Comparison of ENCODE assay signal across 20 cellular contexts in genomic region chr6:21895591-21895990, GRCh38.
A peak's percentile ranks its signal among the peaks of the same experiment; 100 is the strongest.
DNase-seq lines count a peak whose midpoint lies in the region; ATAC-seq and TF ChIP-seq lines count a peak whose summit lies in the region.
"Had no signal": no experiment of that assay in that cellular context is flagged by ENCODE, and none has a peak within 500 bp of the region (broad histone marks: within the 10 kb centered on the region; RNA-seq: fewer than 3 reads in every experiment).

No MANE protein-coding gene starts in this region.

- H3K27me3 Mint-ChIP-seq in GM23338 (ENCODE audit: insufficient read depth, low read depth, poor library complexity): peaks cover 9% of the 10 kb centered on the region
- no peaks in the 10 kb centered on the region for H3K27me3 Mint-ChIP-seq in nephron progenitor cell (ENCODE audit: low read depth, poor library complexity)

- H3K4me3 ChIP-seq in GM23338: no peak overlapping the region
- no peak overlapping the region for H3K4me3 ChIP-seq in iPS-20b (ENCODE audit: low read length)
- H3K4me3 ChIP-seq in heart left ventricle: no peak overlapping the region
- H3K4me3 ChIP-seq: BLaER1 treated with 17β-estradiol and CSF1 and Interleukin-3, amounts not matched to agents 10 nM and 100 nM; GM12878; HAP-1; K562 had no signal

- ATAC-seq in GM23338: no peak
- ATAC-seq in heart left ventricle: no peak
- ATAC-seq: CD8-positive, alpha-beta T cell; GM12878; K562 had no signal

- H4K20me1 ChIP-seq in GM23338 (replicated peaks; ENCODE audit: insufficient read depth): no peaks in the 10 kb centered on the region
- H4K20me1 ChIP-seq: BLaER1 treated with 17β-estradiol and CSF1 and Interleukin-3, amounts not matched to agents 10 nM and 100 nM had no signal

- H3K27ac Mint-ChIP-seq in GM23338 (peak overlapping the region; percentile 6; the same call in 1 of the 2 replicates), nephron progenitor cell (peak overlapping the region; percentile 1)
- H3K27ac Mint-ChIP-seq: CD8-positive, alpha-beta T cell had no signal

- H3K4me1 ChIP-seq in GM23338 (ENCODE audit: insufficient read depth) (peaks cover 9% of the 10 kb centered on the region), iPS-20b (ENCODE audit: insufficient read depth, low read length) (peaks cover 6% of the 10 kb centered on the region), heart left ventricle (no peaks in the 10 kb centered on the region)
- H3K4me1 ChIP-seq: BLaER1 treated with 17β-estradiol and CSF1 and Interleukin-3, amounts not matched to agents 10 nM and 100 nM; HAP-1 had no signal

- H3K4me3 Mint-ChIP-seq in GM23338 (no peak overlapping the region), nephron progenitor cell (no peak overlapping the region)
- H3K4me3 Mint-ChIP-seq: CD8-positive, alpha-beta T cell had no signal

- H3K36me3 ChIP-seq in GM23338 (ENCODE audit: insufficient read depth): 0 out of 2 replicates have a peak, but pooled peaks cover 2% of the 10 kb centered on the region
- H3K36me3 ChIP-seq in iPS-20b (ENCODE audit: insufficient read depth, low read depth, low read length): no peaks in the 10 kb centered on the region
- H3K36me3 ChIP-seq in heart left ventricle: no peaks in the 10 kb centered on the region
- H3K36me3 ChIP-seq: BLaER1 treated with 17β-estradiol and CSF1 and Interleukin-3, amounts not matched to agents 10 nM and 100 nM; HAP-1 had no signal

- DNase-seq in GM23338 (ENCODE audit: low spot score) (no peak), amniotic epithelial cell (ENCODE audit: low read depth) (peak; percentile 55), nephron progenitor cell (no peak), H4 (ENCODE audit: low spot score) (no peak), heart left ventricle (no peak), DMS153 (lab: John Stamatoyannopoulos, UW) (no peak)
- no peak for DNase-seq in stimulated activated CD4-positive, alpha-beta T cell treated with anti-CD3 and anti-CD28 coated beads, Interleukin-15, amount 100 ng/mL, for 24 hours
- DNase-seq: Calu3; CD8-positive, alpha-beta T cell; DMS53; DND-41; EL; GOT3 had no signal

- H3K9ac ChIP-seq in iPS-20b (ENCODE audit: low read depth, low read length): no peak overlapping the region
- H3K9ac ChIP-seq: BLaER1 treated with 17β-estradiol and CSF1 and Interleukin-3, amounts not matched to agents 10 nM and 100 nM had no signal

- 94 to 98% (median 97%) methylated on average over 7 of the region's 7 CpGs for WGBS in heart left ventricle, 4 donors

- no peak overlapping the region for H3K4me2 ChIP-seq in GM23338
- H3K4me2 ChIP-seq: BLaER1 treated with 17β-estradiol and CSF1 and Interleukin-3, amounts not matched to agents 10 nM and 100 nM had no signal

- H3K4me1 Mint-ChIP-seq in GM23338 (peaks cover 15% of the 10 kb centered on the region), nephron progenitor cell (peaks cover 14% of the 10 kb centered on the region)

- no peak overlapping the region for H3K27ac ChIP-seq in GM23338 (ENCODE audit: low read depth)
- peak overlapping the region; percentile 30 for H3K27ac ChIP-seq in iPS-20b (ENCODE audit: low read length)
- no peak overlapping the region for H3K27ac ChIP-seq in heart left ventricle
- H3K27ac ChIP-seq: 22Rv1; BLaER1 treated with 17β-estradiol and CSF1 and Interleukin-3, amounts not matched to agents 10 nM and 100 nM; HL-60 had no signal

- intact Hi-C loops in heart left ventricle (cut with DNase I): no loop called here

- no peaks in the 10 kb centered on the region for H3K9me2 ChIP-seq in GM23338 (ENCODE audit: insufficient read depth)

- H3K9me3 Mint-ChIP-seq in GM23338 (no peaks in the 10 kb centered on the region), nephron progenitor cell (peaks cover 3% of the 10 kb centered on the region)
- H3K9me3 Mint-ChIP-seq: CD8-positive, alpha-beta T cell had no signal

- H3K9me3 ChIP-seq in iPS-20b (ENCODE audit: insufficient read depth, low read depth, low read length) (no peaks in the 10 kb centered on the region), heart left ventricle (no peaks in the 10 kb centered on the region)
- H3K9me3 ChIP-seq: HAP-1 had no signal

- TF ChIP-seq CTCF in GM23338 (conservative IDR thresholded peaks at IDR 0.05; ENCODE audit: low read depth in 2 of 2) (no peak), nephron progenitor cell (IDR thresholded peaks at IDR 0.05) (no peak), heart left ventricle (IDR thresholded peaks at IDR 0.05) (no peak)

- H3K79me2 ChIP-seq in GM23338 (replicated peaks; ENCODE audit: insufficient read depth): peaks cover 64% of the 10 kb centered on the region

- H2AFZ ChIP-seq in GM23338: no peak overlapping the region

- H3K36me3 Mint-ChIP-seq in GM23338 (ENCODE audit: low read depth) (peaks cover 9% of the 10 kb centered on the region), nephron progenitor cell (ENCODE audit: low read depth) (peaks cover 61% of the 10 kb centered on the region)
- H3K36me3 Mint-ChIP-seq: CD8-positive, alpha-beta T cell had no signal

- no peaks in the 10 kb centered on the region for H3K27me3 ChIP-seq in GM23338 (ENCODE audit: insufficient read depth)
- H3K27me3 ChIP-seq in iPS-20b (ENCODE audit: insufficient read depth, low read length): no peaks in the 10 kb centered on the region
- no peaks in the 10 kb centered on the region for H3K27me3 ChIP-seq in heart left ventricle
- H3K27me3 ChIP-seq: BLaER1 treated with 17β-estradiol and CSF1 and Interleukin-3, amounts not matched to agents 10 nM and 100 nM had no signal

- TF ChIP-seq POLR2A in heart left ventricle (IDR thresholded peaks at IDR 0.05): no peak

- no peaks in the 10 kb centered on the region for H3F3A ChIP-seq in GM23338 (replicated peaks; ENCODE audit: low read depth)

TF ChIP-seq in GM23338, 12 proteins besides CTCF, POLR2A, EP300 and RAD21:
- TF ChIP-seq CREB1 (CRISPR knock-in tag; IDR thresholded peaks at IDR 0.05; ENCODE audit: low read depth): no peak
- TF ChIP-seq, protein P1, sequence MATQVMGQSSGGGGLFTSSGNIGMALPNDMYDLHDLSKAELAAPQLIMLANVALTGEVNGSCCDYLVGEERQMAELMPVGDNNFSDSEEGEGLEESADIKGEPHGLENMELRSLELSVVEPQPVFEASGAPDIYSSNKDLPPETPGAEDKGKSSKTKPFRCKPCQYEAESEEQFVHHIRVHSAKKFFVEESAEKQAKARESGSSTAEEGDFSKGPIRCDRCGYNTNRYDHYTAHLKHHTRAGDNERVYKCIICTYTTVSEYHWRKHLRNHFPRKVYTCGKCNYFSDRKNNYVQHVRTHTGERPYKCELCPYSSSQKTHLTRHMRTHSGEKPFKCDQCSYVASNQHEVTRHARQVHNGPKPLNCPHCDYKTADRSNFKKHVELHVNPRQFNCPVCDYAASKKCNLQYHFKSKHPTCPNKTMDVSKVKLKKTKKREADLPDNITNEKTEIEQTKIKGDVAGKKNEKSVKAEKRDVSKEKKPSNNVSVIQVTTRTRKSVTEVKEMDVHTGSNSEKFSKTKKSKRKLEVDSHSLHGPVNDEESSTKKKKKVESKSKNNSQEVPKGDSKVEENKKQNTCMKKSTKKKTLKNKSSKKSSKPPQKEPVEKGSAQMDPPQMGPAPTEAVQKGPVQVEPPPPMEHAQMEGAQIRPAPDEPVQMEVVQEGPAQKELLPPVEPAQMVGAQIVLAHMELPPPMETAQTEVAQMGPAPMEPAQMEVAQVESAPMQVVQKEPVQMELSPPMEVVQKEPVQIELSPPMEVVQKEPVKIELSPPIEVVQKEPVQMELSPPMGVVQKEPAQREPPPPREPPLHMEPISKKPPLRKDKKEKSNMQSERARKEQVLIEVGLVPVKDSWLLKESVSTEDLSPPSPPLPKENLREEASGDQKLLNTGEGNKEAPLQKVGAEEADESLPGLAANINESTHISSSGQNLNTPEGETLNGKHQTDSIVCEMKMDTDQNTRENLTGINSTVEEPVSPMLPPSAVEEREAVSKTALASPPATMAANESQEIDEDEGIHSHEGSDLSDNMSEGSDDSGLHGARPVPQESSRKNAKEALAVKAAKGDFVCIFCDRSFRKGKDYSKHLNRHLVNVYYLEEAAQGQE (IDR thresholded peaks at IDR 0.05; ENCODE audit: unreplicated experiment): no peak
